In genomic region chr2:18516112-18516511, GRCh38 we compare ENCODE assay signal across 1 cellular context.
TF ChIP-seq lines count a peak whose summit lies in the region.

No MANE protein-coding gene starts in this region.

TF ChIP-seq in GM23338, 12 proteins besides CTCF, POLR2A, EP300 and RAD21 (continued from another document):
- TF ChIP-seq, protein P1, sequence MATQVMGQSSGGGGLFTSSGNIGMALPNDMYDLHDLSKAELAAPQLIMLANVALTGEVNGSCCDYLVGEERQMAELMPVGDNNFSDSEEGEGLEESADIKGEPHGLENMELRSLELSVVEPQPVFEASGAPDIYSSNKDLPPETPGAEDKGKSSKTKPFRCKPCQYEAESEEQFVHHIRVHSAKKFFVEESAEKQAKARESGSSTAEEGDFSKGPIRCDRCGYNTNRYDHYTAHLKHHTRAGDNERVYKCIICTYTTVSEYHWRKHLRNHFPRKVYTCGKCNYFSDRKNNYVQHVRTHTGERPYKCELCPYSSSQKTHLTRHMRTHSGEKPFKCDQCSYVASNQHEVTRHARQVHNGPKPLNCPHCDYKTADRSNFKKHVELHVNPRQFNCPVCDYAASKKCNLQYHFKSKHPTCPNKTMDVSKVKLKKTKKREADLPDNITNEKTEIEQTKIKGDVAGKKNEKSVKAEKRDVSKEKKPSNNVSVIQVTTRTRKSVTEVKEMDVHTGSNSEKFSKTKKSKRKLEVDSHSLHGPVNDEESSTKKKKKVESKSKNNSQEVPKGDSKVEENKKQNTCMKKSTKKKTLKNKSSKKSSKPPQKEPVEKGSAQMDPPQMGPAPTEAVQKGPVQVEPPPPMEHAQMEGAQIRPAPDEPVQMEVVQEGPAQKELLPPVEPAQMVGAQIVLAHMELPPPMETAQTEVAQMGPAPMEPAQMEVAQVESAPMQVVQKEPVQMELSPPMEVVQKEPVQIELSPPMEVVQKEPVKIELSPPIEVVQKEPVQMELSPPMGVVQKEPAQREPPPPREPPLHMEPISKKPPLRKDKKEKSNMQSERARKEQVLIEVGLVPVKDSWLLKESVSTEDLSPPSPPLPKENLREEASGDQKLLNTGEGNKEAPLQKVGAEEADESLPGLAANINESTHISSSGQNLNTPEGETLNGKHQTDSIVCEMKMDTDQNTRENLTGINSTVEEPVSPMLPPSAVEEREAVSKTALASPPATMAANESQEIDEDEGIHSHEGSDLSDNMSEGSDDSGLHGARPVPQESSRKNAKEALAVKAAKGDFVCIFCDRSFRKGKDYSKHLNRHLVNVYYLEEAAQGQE (IDR thresholded peaks at IDR 0.05; ENCODE audit: unreplicated experiment) = no peak
- no peak for TF ChIP-seq CREB1 (CRISPR knock-in tag; IDR thresholded peaks at IDR 0.05; ENCODE audit: low read depth)
- no peak for TF ChIP-seq JUNB (IDR thresholded peaks at IDR 0.05; ENCODE audit: unreplicated experiment)
- TF ChIP-seq NANOG (IDR thresholded peaks at IDR 0.05; ENCODE audit: borderline replicate concordance) = no peak
- TF ChIP-seq EZH2 (IDR thresholded peaks at IDR 0.05; ENCODE audit: low read depth, unreplicated experiment) = no peak
- TF ChIP-seq ZNF114 (CRISPR knock-in tag; IDR thresholded peaks at IDR 0.05) = no peak
- no peak for TF ChIP-seq STAT1 (IDR thresholded peaks at IDR 0.05; ENCODE audit: unreplicated experiment)
- TF ChIP-seq POLR2AphosphoS5 (IDR thresholded peaks at IDR 0.05; ENCODE audit: low read depth) = no peak
- no peak for TF ChIP-seq ETS1 (IDR thresholded peaks at IDR 0.05)
- no peak for TF ChIP-seq ZNF462 (CRISPR knock-in tag; IDR thresholded peaks at IDR 0.05)
